Comparison of ENCODE assay signal across 8 cellular contexts in the genomic region with DNA sequence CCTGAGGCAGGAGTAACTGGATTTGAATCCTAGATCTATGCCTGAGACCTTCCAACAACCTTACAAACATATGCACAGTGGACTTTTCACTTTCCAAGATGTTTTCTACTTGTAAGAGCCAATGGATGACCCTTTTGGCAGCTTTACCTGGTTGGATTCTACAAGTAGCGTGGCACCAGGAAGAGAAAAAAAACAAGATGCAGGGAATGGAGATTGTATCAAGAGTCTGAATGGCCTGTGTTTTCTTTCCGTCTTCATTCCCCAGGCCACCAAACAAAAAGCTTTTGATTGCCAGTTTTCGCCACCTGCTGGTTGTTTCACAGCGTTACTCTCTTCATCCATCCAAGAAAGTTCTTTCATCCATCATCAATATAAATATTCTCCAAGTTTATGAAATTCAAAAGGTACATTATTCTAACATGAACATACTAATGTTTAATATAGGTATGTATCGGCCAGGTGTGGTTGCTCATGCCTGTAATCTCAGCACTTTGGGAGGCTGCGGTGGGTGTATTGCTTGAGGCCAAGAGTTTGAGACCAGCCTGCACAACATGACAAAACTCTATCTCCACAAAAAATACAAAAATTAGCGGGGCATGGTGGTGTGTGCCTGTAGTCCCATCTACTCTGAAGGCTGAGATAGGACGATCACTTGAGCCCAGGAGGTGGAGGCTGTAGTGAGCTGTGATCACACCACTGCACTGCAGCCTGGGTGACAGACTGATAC. TPM values are rescaled to one million over a fixed set of nuclear protein-coding genes. Genes with fewer than 3 reads are reported as not detected.
DNase-seq lines count a peak whose midpoint lies in the region; ATAC-seq and TF ChIP-seq lines count a peak whose summit lies in the region.

No MANE protein-coding gene starts in this region.

- H3K27ac ChIP-seq in AG04450 (ENCODE audit: low read depth, low read length) (no peak overlapping the region), caudate nucleus (ENCODE audit: low read depth, low read length) (peak overlapping the region; percentile 42), layer of hippocampus (ENCODE audit: low read depth, low read length) (peak overlapping the region; percentile 73)

- H3K27me3 Mint-ChIP-seq in T-helper 2 cell treated with Interferon-gamma antibody and Interleukin-4, amounts not matched to agents 5 μg/mL and 100 μg/mL, for 36 hours (ENCODE audit: low read depth), result no peaks in the 10 kb centered on the region

- H3K36me3 Mint-ChIP-seq in T-helper 2 cell treated with Interferon-gamma antibody and Interleukin-4, amounts not matched to agents 5 μg/mL and 100 μg/mL, for 36 hours (ENCODE audit: low read depth), result peaks cover 9% of the 10 kb centered on the region

- H3K9me3 Mint-ChIP-seq in T-helper 2 cell treated with Interferon-gamma antibody and Interleukin-4, amounts not matched to agents 5 μg/mL and 100 μg/mL, for 36 hours, result no peaks in the 10 kb centered on the region

- CTCF ChIA-PET in AG04450 (lab: Charles Lee), result interaction anchor here (0.5 to 7.4 kb wide), 34 partner anchors 8 to 915 kb away, joined by 3 to 148 read pairs (median 4); no protein-coding TSS in a partner anchor

- in situ Hi-C loops in GM13976 (cut with MboI; ENCODE audit: low sequenced_read_pairs, unreplicated experiment), result loop anchor here (5.0 kb wide), 1 partner anchor 306 kb away; no protein-coding TSS in a partner anchor

- H3K9me3 ChIP-seq in AG04450 (ENCODE audit: control insufficient read depth, insufficient read depth, low read length), result no peaks in the 10 kb centered on the region

- H3K4me3 Mint-ChIP-seq in T-helper 2 cell treated with Interferon-gamma antibody and Interleukin-4, amounts not matched to agents 5 μg/mL and 100 μg/mL, for 36 hours, result no peak overlapping the region

- H3K4me1 Mint-ChIP-seq in T-helper 2 cell treated with Interferon-gamma antibody and Interleukin-4, amounts not matched to agents 5 μg/mL and 100 μg/mL, for 36 hours (ENCODE audit: low read depth), result peaks cover 13% of the 10 kb centered on the region

- H3K27me3 ChIP-seq in AG04450 (ENCODE audit: control insufficient read depth, insufficient read depth, low read length) (peaks cover 10% of the 10 kb centered on the region), layer of hippocampus (ENCODE audit: control insufficient read depth, insufficient read depth, low read length) (no peaks in the 10 kb centered on the region)

- H3K4me3 ChIP-seq in AG04450 (ENCODE audit: low read depth, low read length), result no peak overlapping the region

- TF ChIP-seq CTCF in AG04450 (IDR thresholded peaks at IDR 0.05; ENCODE audit: low read depth, low read length), result peak; percentile 82
- peak; percentile 61 for TF ChIP-seq CTCF in GM13976 (IDR thresholded peaks at IDR 0.05; ENCODE audit: borderline replicate concordance, control extremely low read depth, extremely low read depth, insufficient read depth, missing control alignments)

- DNase-seq in AG04450 (ENCODE audit: low read depth, low spot score), result peak; percentile 42
- peak; percentile 67 for DNase-seq in GM13976 (ENCODE audit: low spot score)
- DNase-seq in NCI-H2029 treated with DMSO at 0.1 percent for 48 hours (lab: John Stamatoyannopoulos, UW), result peak; percentile 15
- DNase-seq in T-helper 2 cell treated with Interferon-gamma antibody and Interleukin-4, amounts not matched to agents 5 μg/mL and 100 μg/mL, for 36 hours (ENCODE audit: low spot score), result peak; percentile 41
- DNase-seq in caudate nucleus (lab: John Stamatoyannopoulos, UW), result peak in 49 of 61 donors; percentile 3 to 75 (median 34)
- peak; percentile 30 for DNase-seq in stimulated activated CD8-positive, alpha-beta memory T cell treated with anti-CD3 and anti-CD28 coated beads, Interleukin-4, amount 100 ng/mL, for 24 hours (ENCODE audit: low read depth)

- ATAC-seq in HG02759 (IDR thresholded peaks at IDR 0.05; ENCODE audit: unreplicated experiment), result no peak

- H3K27ac Mint-ChIP-seq in T-helper 2 cell treated with Interferon-gamma antibody and Interleukin-4, amounts not matched to agents 5 μg/mL and 100 μg/mL, for 36 hours, result no peak overlapping the region

- POLR2A ChIA-PET in AG04450 (lab: Yijun Ruan, JAX), result interaction anchor here (0.6 kb wide), 1 partner anchor 307 kb away, joined by 4 read pairs; no protein-coding TSS in a partner anchor

RNA-seq across cellular contexts. Expression of a gene that starts 3.5 kb away (rescaled TPM):
- 0.27 and 0.35 TPM in 2 replicates for polyA plus RNA-seq in AG04450 (2011; rRNA removed)
- 0.51 and 0.61 TPM in 2 replicates for polyA minus RNA-seq in AG04450 (2011; rRNA and poly(A)+ RNA removed)

RNA-seq across cellular contexts. Expression of a gene that starts 43.9 kb away (rescaled TPM):
- polyA plus RNA-seq in AG04450 (2011; rRNA removed), result 34.0 and 39.9 TPM in 2 replicates
- polyA minus RNA-seq in AG04450 (2011; rRNA and poly(A)+ RNA removed), result 34.8 and 44.6 TPM in 2 replicates

Comparison
In these comparisons a context has a peak if more than half of its experiments do, and no peak if none do; other contexts are left out.
1. DNase-seq: peak in every context shown above with its lines; median percentile 67 in GM13976; 42 in AG04450; 41 in T-helper 2 cell treated with Interferon-gamma antibody and Interleukin-4, amounts not matched to agents 5 μg/mL and 100 μg/mL, for 36 hours; 34 in caudate nucleus; 30 in stimulated activated CD8-positive, alpha-beta memory T cell treated with anti-CD3 and anti-CD28 coated beads, Interleukin-4, amount 100 ng/mL, for 24 hours; 15 in NCI-H2029 treated with DMSO at 0.1 percent for 48 hours.